Comparison of ENCODE assay signal across 8 cellular contexts in the genomic region with DNA sequence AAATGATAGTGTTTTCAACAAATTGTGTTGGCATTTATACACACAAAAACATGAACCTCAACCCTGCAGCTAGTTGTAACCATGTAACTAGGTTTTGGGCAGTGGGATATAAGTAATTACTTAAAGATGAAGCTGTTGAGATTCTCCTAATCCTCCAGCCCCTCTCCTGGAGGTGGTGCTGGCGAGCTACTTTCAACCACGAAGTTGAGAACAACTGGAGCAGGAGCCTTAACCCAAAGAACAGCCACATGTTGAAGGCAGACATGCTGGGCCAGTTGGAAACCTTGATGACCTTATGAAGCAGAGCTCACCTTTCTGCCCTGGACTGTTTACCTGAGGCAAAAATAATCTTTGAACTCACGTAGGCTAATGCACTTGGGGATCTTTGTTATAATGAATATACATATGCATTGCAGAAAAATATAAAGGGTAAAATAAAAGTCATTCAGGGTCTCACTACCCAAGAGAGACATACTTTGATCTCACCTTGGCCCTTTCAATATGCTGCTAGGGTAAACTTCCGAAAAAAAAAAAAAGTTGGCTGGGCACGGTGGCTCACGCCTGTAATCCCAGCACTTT.
DNase-seq lines count a peak whose midpoint lies in the region; ATAC-seq and TF ChIP-seq lines count a peak whose summit lies in the region.

No MANE protein-coding gene starts in this region.

- peak; percentile 69 for ATAC-seq in Right ventricle myocardium inferior
- ATAC-seq in body of pancreas, result peak; percentile 82
- peak; percentile 66 for ATAC-seq in stimulated activated naive CD8-positive, alpha-beta T cell treated with anti-CD3 and anti-CD28 coated beads, Interleukin-15, amount 100 ng/mL, for 72 hours
- ATAC-seq in HG03175 (IDR thresholded peaks at IDR 0.05; ENCODE audit: unreplicated experiment), result no peak

- WGBS in body of pancreas, 2 donors, result 55 to 57% methylated on average over 6 of the region's 6 CpGs

- TF ChIP-seq CTCF in body of pancreas (IDR thresholded peaks at IDR 0.05), result peak; percentile 40 to 76 (median 67)

- no peak overlapping the region for H3K27ac Mint-ChIP-seq in stimulated activated naive CD8-positive, alpha-beta T cell treated with anti-CD3 and anti-CD28 coated beads, Interleukin-15, amount 100 ng/mL, for 72 hours

- H3K27ac ChIP-seq in SJCRH30 (no peak overlapping the region), body of pancreas (no peak overlapping the region)

- TF ChIP-seq POLR2A in body of pancreas (IDR thresholded peaks at IDR 0.05), result no peak

- H3K4me1 Mint-ChIP-seq in stimulated activated naive CD8-positive, alpha-beta T cell treated with anti-CD3 and anti-CD28 coated beads, Interleukin-15, amount 100 ng/mL, for 72 hours, result no peaks in the 10 kb centered on the region

- no peaks in the 10 kb centered on the region for H3K27me3 Mint-ChIP-seq in stimulated activated naive CD8-positive, alpha-beta T cell treated with anti-CD3 and anti-CD28 coated beads, Interleukin-15, amount 100 ng/mL, for 72 hours

- H3K4me3 Mint-ChIP-seq in stimulated activated naive CD8-positive, alpha-beta T cell treated with anti-CD3 and anti-CD28 coated beads, Interleukin-15, amount 100 ng/mL, for 72 hours, result no peak overlapping the region

- H3K4me3 ChIP-seq in SJCRH30 (no peak overlapping the region), body of pancreas (no peak overlapping the region)

- DNase-seq in Right ventricle myocardium inferior (ENCODE audit: missing footprints) (no peak), cardiac septum (ENCODE audit: low spot score) (no peak), SJCRH30 (peak; percentile 9 to 35), body of pancreas (peak; percentile 60 to 75 (median 73)), kidney tubule cell (ENCODE audit: low spot score) (peak; percentile 79), GF-D8 (lab: John Stamatoyannopoulos, UW) (no peak)
- DNase-seq in stimulated activated naive CD8-positive, alpha-beta T cell treated with anti-CD3 and anti-CD28 coated beads, Interleukin-15, amount 100 ng/mL, for 72 hours, result peak in 1 of 2 donors; percentile 46

- H3K36me3 ChIP-seq in SJCRH30 (no peaks in the 10 kb centered on the region), body of pancreas (replicated peaks in 1 of 2; ENCODE audit: insufficient read depth in 1 of 2, low read depth in 2 of 2) (no peaks in the 10 kb centered on the region)

- H3K4me1 ChIP-seq in SJCRH30, result no peaks in the 10 kb centered on the region
- H3K4me1 ChIP-seq in body of pancreas, result no peaks in the 10 kb centered on the region

- H3K9me3 ChIP-seq in SJCRH30 (replicated peaks) (no peaks in the 10 kb centered on the region), body of pancreas (no peaks in the 10 kb centered on the region)

- H3K27me3 ChIP-seq in SJCRH30, result no peaks in the 10 kb centered on the region; the same call in 1 of the 2 replicates
- no peaks in the 10 kb centered on the region for H3K27me3 ChIP-seq in body of pancreas

- intact Hi-C loops in Right ventricle myocardium inferior (cut with DNase I) (loop anchor here (1.0 to 5.0 kb wide), 3 partner anchors 88 to 255 kb away; no protein-coding TSS in a partner anchor), cardiac septum (cut with DNase I) (loop anchor here (1.0 to 5.0 kb wide), 2 partner anchors 118 to 255 kb away; no protein-coding TSS in a partner anchor), body of pancreas (cut with DNase I) (loop anchor here (5.0 kb wide), 1 partner anchor 252 kb away; no protein-coding TSS in a partner anchor)

- no peaks in the 10 kb centered on the region for H3K9me3 Mint-ChIP-seq in stimulated activated naive CD8-positive, alpha-beta T cell treated with anti-CD3 and anti-CD28 coated beads, Interleukin-15, amount 100 ng/mL, for 72 hours

Comparison
In these comparisons a context has a peak if more than half of its experiments do, and no peak if none do; other contexts are left out.
1. DNase-seq: peak in SJCRH30 (2 of 2), body of pancreas (4 of 4) and kidney tubule cell (single experiment); none in Right ventricle myocardium inferior (single experiment), cardiac septum (single experiment) and GF-D8 (single experiment).